1 cellular context compared by ENCODE assay signal in genomic region chr7:12385364-12385786, GRCh38.
A peak's percentile ranks its signal among the peaks of the same experiment; 100 is the strongest.
TF ChIP-seq lines count a peak whose summit lies in the region.

No MANE protein-coding gene starts in this region.

TF ChIP-seq in K562, 482 proteins besides CTCF, POLR2A, EP300 and RAD21 (continued from another document and continues in another):
- TF ChIP-seq, protein P1, sequence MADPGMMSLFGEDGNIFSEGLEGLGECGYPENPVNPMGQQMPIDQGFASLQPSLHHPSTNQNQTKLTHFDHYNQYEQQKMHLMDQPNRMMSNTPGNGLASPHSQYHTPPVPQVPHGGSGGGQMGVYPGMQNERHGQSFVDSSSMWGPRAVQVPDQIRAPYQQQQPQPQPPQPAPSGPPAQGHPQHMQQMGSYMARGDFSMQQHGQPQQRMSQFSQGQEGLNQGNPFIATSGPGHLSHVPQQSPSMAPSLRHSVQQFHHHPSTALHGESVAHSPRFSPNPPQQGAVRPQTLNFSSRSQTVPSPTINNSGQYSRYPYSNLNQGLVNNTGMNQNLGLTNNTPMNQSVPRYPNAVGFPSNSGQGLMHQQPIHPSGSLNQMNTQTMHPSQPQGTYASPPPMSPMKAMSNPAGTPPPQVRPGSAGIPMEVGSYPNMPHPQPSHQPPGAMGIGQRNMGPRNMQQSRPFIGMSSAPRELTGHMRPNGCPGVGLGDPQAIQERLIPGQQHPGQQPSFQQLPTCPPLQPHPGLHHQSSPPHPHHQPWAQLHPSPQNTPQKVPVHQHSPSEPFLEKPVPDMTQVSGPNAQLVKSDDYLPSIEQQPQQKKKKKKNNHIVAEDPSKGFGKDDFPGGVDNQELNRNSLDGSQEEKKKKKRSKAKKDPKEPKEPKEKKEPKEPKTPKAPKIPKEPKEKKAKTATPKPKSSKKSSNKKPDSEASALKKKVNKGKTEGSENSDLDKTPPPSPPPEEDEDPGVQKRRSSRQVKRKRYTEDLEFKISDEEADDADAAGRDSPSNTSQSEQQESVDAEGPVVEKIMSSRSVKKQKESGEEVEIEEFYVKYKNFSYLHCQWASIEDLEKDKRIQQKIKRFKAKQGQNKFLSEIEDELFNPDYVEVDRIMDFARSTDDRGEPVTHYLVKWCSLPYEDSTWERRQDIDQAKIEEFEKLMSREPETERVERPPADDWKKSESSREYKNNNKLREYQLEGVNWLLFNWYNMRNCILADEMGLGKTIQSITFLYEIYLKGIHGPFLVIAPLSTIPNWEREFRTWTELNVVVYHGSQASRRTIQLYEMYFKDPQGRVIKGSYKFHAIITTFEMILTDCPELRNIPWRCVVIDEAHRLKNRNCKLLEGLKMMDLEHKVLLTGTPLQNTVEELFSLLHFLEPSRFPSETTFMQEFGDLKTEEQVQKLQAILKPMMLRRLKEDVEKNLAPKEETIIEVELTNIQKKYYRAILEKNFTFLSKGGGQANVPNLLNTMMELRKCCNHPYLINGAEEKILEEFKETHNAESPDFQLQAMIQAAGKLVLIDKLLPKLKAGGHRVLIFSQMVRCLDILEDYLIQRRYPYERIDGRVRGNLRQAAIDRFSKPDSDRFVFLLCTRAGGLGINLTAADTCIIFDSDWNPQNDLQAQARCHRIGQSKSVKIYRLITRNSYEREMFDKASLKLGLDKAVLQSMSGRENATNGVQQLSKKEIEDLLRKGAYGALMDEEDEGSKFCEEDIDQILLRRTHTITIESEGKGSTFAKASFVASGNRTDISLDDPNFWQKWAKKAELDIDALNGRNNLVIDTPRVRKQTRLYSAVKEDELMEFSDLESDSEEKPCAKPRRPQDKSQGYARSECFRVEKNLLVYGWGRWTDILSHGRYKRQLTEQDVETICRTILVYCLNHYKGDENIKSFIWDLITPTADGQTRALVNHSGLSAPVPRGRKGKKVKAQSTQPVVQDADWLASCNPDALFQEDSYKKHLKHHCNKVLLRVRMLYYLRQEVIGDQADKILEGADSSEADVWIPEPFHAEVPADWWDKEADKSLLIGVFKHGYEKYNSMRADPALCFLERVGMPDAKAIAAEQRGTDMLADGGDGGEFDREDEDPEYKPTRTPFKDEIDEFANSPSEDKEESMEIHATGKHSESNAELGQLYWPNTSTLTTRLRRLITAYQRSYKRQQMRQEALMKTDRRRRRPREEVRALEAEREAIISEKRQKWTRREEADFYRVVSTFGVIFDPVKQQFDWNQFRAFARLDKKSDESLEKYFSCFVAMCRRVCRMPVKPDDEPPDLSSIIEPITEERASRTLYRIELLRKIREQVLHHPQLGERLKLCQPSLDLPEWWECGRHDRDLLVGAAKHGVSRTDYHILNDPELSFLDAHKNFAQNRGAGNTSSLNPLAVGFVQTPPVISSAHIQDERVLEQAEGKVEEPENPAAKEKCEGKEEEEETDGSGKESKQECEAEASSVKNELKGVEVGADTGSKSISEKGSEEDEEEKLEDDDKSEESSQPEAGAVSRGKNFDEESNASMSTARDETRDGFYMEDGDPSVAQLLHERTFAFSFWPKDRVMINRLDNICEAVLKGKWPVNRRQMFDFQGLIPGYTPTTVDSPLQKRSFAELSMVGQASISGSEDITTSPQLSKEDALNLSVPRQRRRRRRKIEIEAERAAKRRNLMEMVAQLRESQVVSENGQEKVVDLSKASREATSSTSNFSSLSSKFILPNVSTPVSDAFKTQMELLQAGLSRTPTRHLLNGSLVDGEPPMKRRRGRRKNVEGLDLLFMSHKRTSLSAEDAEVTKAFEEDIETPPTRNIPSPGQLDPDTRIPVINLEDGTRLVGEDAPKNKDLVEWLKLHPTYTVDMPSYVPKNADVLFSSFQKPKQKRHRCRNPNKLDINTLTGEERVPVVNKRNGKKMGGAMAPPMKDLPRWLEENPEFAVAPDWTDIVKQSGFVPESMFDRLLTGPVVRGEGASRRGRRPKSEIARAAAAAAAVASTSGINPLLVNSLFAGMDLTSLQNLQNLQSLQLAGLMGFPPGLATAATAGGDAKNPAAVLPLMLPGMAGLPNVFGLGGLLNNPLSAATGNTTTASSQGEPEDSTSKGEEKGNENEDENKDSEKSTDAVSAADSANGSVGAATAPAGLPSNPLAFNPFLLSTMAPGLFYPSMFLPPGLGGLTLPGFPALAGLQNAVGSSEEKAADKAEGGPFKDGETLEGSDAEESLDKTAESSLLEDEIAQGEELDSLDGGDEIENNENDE (IDR thresholded peaks at IDR 0.05; ENCODE audit: low read depth, low read length) = no peak
- TF ChIP-seq ZNF431 (CRISPR knock-in tag; IDR thresholded peaks at IDR 0.05) (no peak), PCBP1 (IDR thresholded peaks at IDR 0.05; ENCODE audit: low read depth, low read length, poor library complexity, severe bottlenecking) (no peak), NCOR1 (IDR thresholded peaks at IDR 0.05) (peak; percentile 97), MXI1 (IDR thresholded peaks at IDR 0.05; ENCODE audit: low read depth, low read length) (no peak), HMGN3 (IDR thresholded peaks at IDR 0.05; ENCODE audit: borderline replicate concordance, extremely low read depth, insufficient read length, low read depth, low read length) (peak; percentile 81), KDM1A (IDR thresholded peaks at IDR 0.05) (peak; percentile 95), TAL1 (IDR thresholded peaks at IDR 0.05) (peak; percentile 95), ZNF778 (CRISPR knock-in tag; IDR thresholded peaks at IDR 0.05) (no peak), ZNF24 (IDR thresholded peaks at IDR 0.05) (0 out of 2 replicates have a peak, but pooled peaks have one; percentile 44), ZNF785 (CRISPR knock-in tag; IDR thresholded peaks at IDR 0.05) (no peak), KDM5B (IDR thresholded peaks at IDR 0.05; ENCODE audit: insufficient replicate concordance, low read depth, low read length) (no peak), ZSCAN29 (IDR thresholded peaks at IDR 0.05) (no peak), ZNF217 (CRISPR knock-in tag; IDR thresholded peaks at IDR 0.05) (no peak), PKNOX1 (IDR thresholded peaks at IDR 0.05) (peak; percentile 88), RBM14 (IDR thresholded peaks at IDR 0.05; ENCODE audit: borderline replicate concordance, insufficient read depth, low read depth, low read length) (no peak), DMBX1 (CRISPR knock-in tag; IDR thresholded peaks at IDR 0.05; ENCODE audit: borderline replicate concordance) (peak; percentile 61; the same call in 1 of the 2 replicates), GABPB1 (CRISPR knock-in tag; IDR thresholded peaks at IDR 0.05) (no peak), NCOA6 (IDR thresholded peaks at IDR 0.05) (peak; percentile 73), SRSF7 (optimal IDR thresholded peaks at IDR 0.05; ENCODE audit: low read depth, low read length) (no peak), ASH1L (IDR thresholded peaks at IDR 0.05; ENCODE audit: borderline replicate concordance, low read depth, partially characterized antibody) (no peak), ZFP36 (IDR thresholded peaks at IDR 0.05; ENCODE audit: low read depth, low read length, partially characterized antibody) (no peak), HNRNPLL (IDR thresholded peaks at IDR 0.05; ENCODE audit: low read depth, low read length, poor library complexity, severe bottlenecking) (no peak), HDAC3 (IDR thresholded peaks at IDR 0.05; ENCODE audit: borderline replicate concordance, partially characterized antibody) (peak; percentile 95), SRSF9 (IDR thresholded peaks at IDR 0.05; ENCODE audit: borderline replicate concordance, low read depth, low read length) (no peak), TAF9B (IDR thresholded peaks at IDR 0.05; ENCODE audit: partially characterized antibody) (peak; percentile 31), HMG20A (CRISPR knock-in tag; conservative IDR thresholded peaks at IDR 0.05) (no peak), ETV6 (IDR thresholded peaks at IDR 0.05; ENCODE audit: borderline replicate concordance in 1 of 2, low read depth in 2 of 2, low read length in 1 of 2) (no peak), ETV6 (CRISPR knock-in tag; IDR thresholded peaks at IDR 0.05; ENCODE audit: borderline replicate concordance) (no peak), GATAD2B (IDR thresholded peaks at IDR 0.05; ENCODE audit: borderline replicate concordance) (peak; percentile 80), HMBOX1 (IDR thresholded peaks at IDR 0.05) (no peak), ZNF197 (CRISPR knock-in tag; IDR thresholded peaks at IDR 0.05; ENCODE audit: low read depth) (peak; percentile 45; the same call in 1 of the 2 replicates), ZNF584 (CRISPR knock-in tag; IDR thresholded peaks at IDR 0.05; ENCODE audit: low read depth) (peak; percentile 52; the same call in 1 of the 2 replicates), NR1H2 (CRISPR knock-in tag; IDR thresholded peaks at IDR 0.05) (no peak), COPS2 (conservative IDR thresholded peaks at IDR 0.05) (no peak), CEBPB (tag; IDR thresholded peaks at IDR 0.05) (no peak), IRF2 (CRISPR knock-in tag; IDR thresholded peaks at IDR 0.05) (no peak), TAF7 (tag; IDR thresholded peaks at IDR 0.05) (no peak), ZNF707 (CRISPR knock-in tag; conservative IDR thresholded peaks at IDR 0.05) (no peak), KLF1 (tag; IDR thresholded peaks at IDR 0.05) (no peak), TEAD4 (IDR thresholded peaks at IDR 0.05; ENCODE audit: low read length) (peak; percentile 99), TEAD4 (CRISPR knock-in tag; IDR thresholded peaks at IDR 0.05; ENCODE audit: borderline replicate concordance) (no peak), ZNF644 (tag; IDR thresholded peaks at IDR 0.05; ENCODE audit: low read depth) (peak; percentile 75; the same call in 1 of the 2 replicates), NFE2 (IDR thresholded peaks at IDR 0.05; ENCODE audit: low read depth) (peak; percentile 67; the same call in 1 of the 2 replicates), FOSL1 (tag; conservative IDR thresholded peaks at IDR 0.05) (peak; percentile 70), TCF3 (CRISPR knock-in tag; IDR thresholded peaks at IDR 0.05) (peak; percentile 97), ZNF232 (CRISPR knock-in tag; IDR thresholded peaks at IDR 0.05) (no peak), ZNF639 (CRISPR knock-in tag; conservative IDR thresholded peaks at IDR 0.05 in 1 of 2, IDR thresholded peaks at IDR 0.05 in 1 of 2) (peak in 1 of 2 experiments; percentile 78; a peak in 2 of 4 replicates), CTBP1 (IDR thresholded peaks at IDR 0.05; ENCODE audit: borderline replicate concordance) (peak; percentile 96), NFIC (IDR thresholded peaks at IDR 0.05) (peak; percentile 90), ESRRB (CRISPR knock-in tag; IDR thresholded peaks at IDR 0.05; ENCODE audit: borderline replicate concordance) (no peak), ZNF347 (CRISPR knock-in tag; IDR thresholded peaks at IDR 0.05; ENCODE audit: low read depth) (no peak)
- TF ChIP-seq, protein P2, sequence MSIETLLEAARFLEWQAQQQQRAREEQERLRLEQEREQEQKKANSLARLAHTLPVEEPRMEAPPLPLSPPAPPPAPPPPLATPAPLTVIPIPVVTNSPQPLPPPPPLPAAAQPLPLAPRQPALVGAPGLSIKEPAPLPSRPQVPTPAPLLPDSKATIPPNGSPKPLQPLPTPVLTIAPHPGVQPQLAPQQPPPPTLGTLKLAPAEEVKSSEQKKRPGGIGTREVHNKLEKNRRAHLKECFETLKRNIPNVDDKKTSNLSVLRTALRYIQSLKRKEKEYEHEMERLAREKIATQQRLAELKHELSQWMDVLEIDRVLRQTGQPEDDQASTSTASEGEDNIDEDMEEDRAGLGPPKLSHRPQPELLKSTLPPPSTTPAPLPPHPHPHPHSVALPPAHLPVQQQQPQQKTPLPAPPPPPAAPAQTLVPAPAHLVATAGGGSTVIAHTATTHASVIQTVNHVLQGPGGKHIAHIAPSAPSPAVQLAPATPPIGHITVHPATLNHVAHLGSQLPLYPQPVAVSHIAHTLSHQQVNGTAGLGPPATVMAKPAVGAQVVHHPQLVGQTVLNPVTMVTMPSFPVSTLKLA (conservative IDR thresholded peaks at IDR 0.05) = peak; percentile 11 to 70; a peak in 2 of 4 replicates
